17 cellular contexts compared by ENCODE assay signal in the genomic region with DNA sequence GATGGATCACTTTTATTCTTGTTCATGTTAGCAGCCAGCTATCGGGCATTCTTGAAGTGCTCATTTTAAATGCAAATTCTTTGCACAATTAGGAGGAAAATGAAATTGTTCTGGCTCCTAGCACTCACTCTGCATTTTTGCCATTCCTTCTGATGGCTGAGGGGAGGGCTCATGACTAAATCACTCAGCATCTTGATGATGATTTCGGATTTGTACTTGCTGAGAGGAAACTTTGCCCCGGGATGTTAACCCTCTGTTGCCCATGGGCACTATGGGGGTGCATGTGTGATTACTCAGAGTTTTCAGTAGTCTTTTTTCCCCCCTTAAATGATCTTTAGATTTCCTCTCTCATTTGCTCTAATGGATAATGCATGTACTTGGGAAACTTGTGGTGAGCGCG.
DNase-seq lines count a peak whose midpoint lies in the region; ATAC-seq, FAIRE-seq and TF ChIP-seq lines count a peak whose summit lies in the region.
"Had no signal": no experiment of that assay in that cellular context is flagged by ENCODE, and none has a peak within 500 bp of the region (broad histone marks: within the 10 kb centered on the region; RNA-seq: fewer than 3 reads in every experiment).

No MANE protein-coding gene starts in this region.

- 54% methylated on average over 5 of the region's 5 CpGs for WGBS in mammary epithelial cell (ENCODE audit: low coverage, missing lambda C conversion rate)

- no peaks in the 10 kb centered on the region for H3K9me3 ChIP-seq in mammary epithelial cell (replicated peaks; ENCODE audit: insufficient read depth, low read length)
- no peaks in the 10 kb centered on the region for H3K9me3 ChIP-seq in breast epithelium
- no peaks in the 10 kb centered on the region for H3K9me3 ChIP-seq in astrocyte (ENCODE audit: insufficient read depth, low read depth, low read length)
- H3K9me3 ChIP-seq: body of pancreas, heart left ventricle, ovary had no signal

- H3K9me3 Mint-ChIP-seq in astrocyte (ENCODE audit: unreplicated experiment) = no peaks in the 10 kb centered on the region
- H3K9me3 Mint-ChIP-seq: activated T-helper 17 cell treated with anti-CD3 and anti-CD28 coated beads, Interleukin-2, amount 50 U/mL, for 72 hours had no signal

- H3K4me3 ChIP-seq in mammary epithelial cell (replicated peaks in 1 of 3; ENCODE audit: insufficient read depth in 1 of 3, low read depth in 2 of 3, low read length in 3 of 3) = no peak overlapping the region
- no peak overlapping the region for H3K4me3 ChIP-seq in breast epithelium
- H3K4me3 ChIP-seq in astrocyte (ENCODE audit: insufficient read depth, low read depth, low read length) = no peak overlapping the region
- H3K4me3 ChIP-seq: body of pancreas, heart left ventricle, ovary had no signal

- FAIRE-seq in astrocyte (lab: Jason Lieb, UNC) = peak; percentile 83

- H3K4me2 ChIP-seq in mammary epithelial cell (ENCODE audit: insufficient read depth, low read depth, low read length) = no peak overlapping the region
- H3K4me2 ChIP-seq in astrocyte (ENCODE audit: low read length) = peak overlapping the region; percentile 76

- intact Hi-C loops in mammary epithelial cell (cut with micrococcal nuclease) (no loop called here), breast epithelium (cut with DNase I; ENCODE audit: low total_unique reads) (loop anchor here (5.0 kb wide), 1 partner anchor 343 kb away; no protein-coding TSS in a partner anchor)

- H3K4me3 Mint-ChIP-seq in astrocyte (ENCODE audit: unreplicated experiment) = peak overlapping the region; percentile 55
- H3K4me3 Mint-ChIP-seq: activated T-helper 17 cell treated with anti-CD3 and anti-CD28 coated beads, Interleukin-2, amount 50 U/mL, for 72 hours; T-helper 17 cell had no signal

- H3K79me2 ChIP-seq in mammary epithelial cell (ENCODE audit: insufficient read depth, low read length) (no peaks in the 10 kb centered on the region), astrocyte (ENCODE audit: insufficient read depth, low read length) (no peaks in the 10 kb centered on the region)

- H3K4me1 ChIP-seq in mammary epithelial cell (ENCODE audit: insufficient read depth, low read length) (peaks cover under 1% of the 10 kb centered on the region), breast epithelium (no peaks in the 10 kb centered on the region), astrocyte (ENCODE audit: insufficient read depth, low read length) (peaks cover 20% of the 10 kb centered on the region)
- H3K4me1 ChIP-seq: body of pancreas had no signal

- H3K9ac ChIP-seq in mammary epithelial cell (ENCODE audit: insufficient read depth, low read length) = no peak overlapping the region
- H3K9ac ChIP-seq in astrocyte (ENCODE audit: low read length) = peak overlapping the region; percentile 47

- CTCF ChIA-PET in mammary epithelial cell (lab: Charles Lee; ENCODE audit: low non-redundant PET) = no interaction called here

- in situ Hi-C loops in mammary epithelial cell (cut with MboI; ENCODE audit: low sequenced_read_pairs in 2 of 2) (no loop called here), G401 (cut with HindIII; ENCODE audit: low sequenced_read_pairs) (no loop called here)

- peak; percentile 14 for DNase-seq in mammary epithelial cell
- no peak for DNase-seq in breast epithelium (ENCODE audit: low spot score in 2 of 2)
- DNase-seq in astrocyte (ENCODE audit: low read depth) = peak; percentile 60
- DNase-seq in iPS-NIHi7 (ENCODE audit: extremely low spot score) = peak; percentile 39
- no peak for DNase-seq in activated CD8-positive, alpha-beta memory T cell treated with anti-CD3 and anti-CD28 coated beads for 24 hours
- no peak for DNase-seq in G401 (ENCODE audit: low spot score)
- DNase-seq in NCI-H146 (lab: John Stamatoyannopoulos, UW) = no peak
- DNase-seq: body of pancreas, heart left ventricle, NCI-H1092, NCI-H446, ovary, T-helper 17 cell had no signal

- peaks cover 39% of the 10 kb centered on the region for H3K4me1 Mint-ChIP-seq in astrocyte (ENCODE audit: low read depth, unreplicated experiment)
- H3K4me1 Mint-ChIP-seq: activated T-helper 17 cell treated with anti-CD3 and anti-CD28 coated beads, Interleukin-2, amount 50 U/mL, for 72 hours had no signal

- H4K20me1 ChIP-seq in mammary epithelial cell (ENCODE audit: insufficient read depth, low read length) = no peaks in the 10 kb centered on the region
- peaks cover 3% of the 10 kb centered on the region for H4K20me1 ChIP-seq in astrocyte (ENCODE audit: insufficient read depth, low read length)

- peaks cover 7% of the 10 kb centered on the region for H3K36me3 Mint-ChIP-seq in astrocyte (ENCODE audit: low read depth, unreplicated experiment)

- H3K36me3 ChIP-seq in mammary epithelial cell (ENCODE audit: insufficient read depth, low read length) = no peaks in the 10 kb centered on the region
- no peaks in the 10 kb centered on the region for H3K36me3 ChIP-seq in breast epithelium
- H3K36me3 ChIP-seq in astrocyte (ENCODE audit: insufficient read depth, low read length) = no peaks in the 10 kb centered on the region
- H3K36me3 ChIP-seq: heart left ventricle, ovary had no signal

- no peak for TF ChIP-seq POLR2A in breast epithelium (IDR thresholded peaks at IDR 0.05)

- H2AFZ ChIP-seq in mammary epithelial cell (ENCODE audit: low read depth, low read length) (no peak overlapping the region), astrocyte (ENCODE audit: low read depth, low read length) (no peak overlapping the region)

- BruUV-seq in mammary epithelial cell (replicated peaks; lab: Mats Ljungman, UMichigan) = no TSS peak

- dilution Hi-C loops in mammary epithelial cell (cut with HindIII; ENCODE audit: low sequenced_read_pairs) = no loop called here

- H3K27me3 ChIP-seq in mammary epithelial cell (ENCODE audit: insufficient read depth, low read length) (no peaks in the 10 kb centered on the region), breast epithelium (no peaks in the 10 kb centered on the region), astrocyte (ENCODE audit: insufficient read depth, low read length) (no peaks in the 10 kb centered on the region)
- H3K27me3 ChIP-seq: body of pancreas, heart left ventricle, ovary had no signal

- no peak for ATAC-seq in GM18858 (IDR thresholded peaks at IDR 0.05; ENCODE audit: unreplicated experiment)
- ATAC-seq: activated T-helper 17 cell treated with anti-CD3 and anti-CD28 coated beads, Interleukin-2, amount 50 U/mL, for 72 hours; body of pancreas; heart left ventricle; Panc1; T-helper 17 cell had no signal

- peak overlapping the region; percentile 82 for H3K27ac Mint-ChIP-seq in astrocyte (ENCODE audit: unreplicated experiment)
- H3K27ac Mint-ChIP-seq: activated T-helper 17 cell treated with anti-CD3 and anti-CD28 coated beads, Interleukin-2, amount 50 U/mL, for 72 hours; T-helper 17 cell had no signal

- H3K27me3 Mint-ChIP-seq in astrocyte (ENCODE audit: low read depth, unreplicated experiment) = no peaks in the 10 kb centered on the region

- no peak for TF ChIP-seq CTCF in mammary epithelial cell (conservative IDR thresholded peaks at IDR 0.05 in 1 of 2, IDR thresholded peaks at IDR 0.05 in 1 of 2; ENCODE audit: extremely low read depth in 1 of 2, insufficient read depth in 1 of 2, low read depth in 1 of 2, low read length in 2 of 2)
- TF ChIP-seq CTCF in breast epithelium (IDR thresholded peaks at IDR 0.05) = no peak
- TF ChIP-seq CTCF in astrocyte (IDR thresholded peaks at IDR 0.05; ENCODE audit: insufficient read depth, low read depth, low read length) = no peak

- H3K27ac ChIP-seq in mammary epithelial cell (ENCODE audit: insufficient read depth, low read depth, low read length) = no peak overlapping the region
- H3K27ac ChIP-seq in breast epithelium = no peak overlapping the region
- no peak overlapping the region for H3K27ac ChIP-seq in astrocyte (ENCODE audit: low read depth, low read length)
- H3K27ac ChIP-seq: 22Rv1, body of pancreas, heart left ventricle, ovary had no signal

Comparison
In these comparisons a context has a peak if more than half of its experiments do, and no peak if none do; other contexts are left out.
1. DNase-seq: peak in mammary epithelial cell (single experiment), astrocyte (single experiment) and iPS-NIHi7 (single experiment); none in breast epithelium (0 of 2), activated CD8-positive, alpha-beta memory T cell treated with anti-CD3 and anti-CD28 coated beads for 24 hours (single experiment), G401 (single experiment) and NCI-H146 (single experiment).